Comparison of ENCODE assay signal across 38 cellular contexts in the genomic region with DNA sequence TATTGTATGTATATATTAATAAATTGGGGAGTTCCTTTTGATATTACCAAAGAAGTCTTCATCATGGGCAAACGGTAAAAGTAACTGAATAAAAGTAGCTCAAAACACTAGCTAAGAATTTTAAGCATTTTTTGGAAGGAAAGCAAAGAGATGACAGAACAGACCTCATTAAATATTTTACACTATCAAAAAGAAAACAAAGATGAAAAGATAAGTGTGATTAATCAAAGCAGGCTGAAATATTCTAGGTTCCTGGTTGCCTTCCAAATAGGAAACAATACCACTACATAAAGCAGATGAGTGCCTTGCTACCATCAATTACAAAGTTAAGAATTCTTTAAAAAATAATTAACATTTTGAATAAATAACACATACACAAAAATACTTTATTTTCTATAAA.
"Had no signal": no experiment of that assay in that cellular context is flagged by ENCODE, and none has a peak within 500 bp of the region (broad histone marks: within the 10 kb centered on the region; RNA-seq: fewer than 3 reads in every experiment).

No MANE protein-coding gene starts in this region.

- H3K36me3 ChIP-seq: breast epithelium had no signal

- H3K27me3 ChIP-seq: ascending aorta, body of pancreas, brain microvascular endothelial cell, breast epithelium had no signal

- H3K4me3 ChIP-seq: ascending aorta, body of pancreas, breast epithelium had no signal

- H3K27ac Mint-ChIP-seq: activated CD4-positive, alpha-beta memory T cell treated with anti-CD3 and anti-CD28 coated beads, Interleukin-2, amount 10 ng/mL, durations not matched to agents 7 days and 5 days; activated CD4-positive, alpha-beta T cell treated with anti-CD3 and anti-CD28 coated beads for 36 hours; activated CD4-positive, alpha-beta T cell treated with anti-CD3 and anti-CD28 coated beads, Interleukin-2, amount 10 ng/mL, durations not matched to agents 7 days and 5 days; activated CD8-positive, alpha-beta memory T cell treated with anti-CD3 and anti-CD28 coated beads, Interleukin-2, amount 10 ng/mL, durations not matched to agents 7 days and 5 days; activated CD8-positive, alpha-beta T cell treated with anti-CD3 and anti-CD28 coated beads, Interleukin-2, amount 10 ng/mL, durations not matched to agents 7 days and 5 days; activated naive CD4-positive, alpha-beta T cell treated with anti-CD3 and anti-CD28 coated beads, Interleukin-2, amount 10 ng/mL, durations not matched to agents 7 days and 5 days; activated naive CD4-positive, alpha-beta T cell treated with anti-CD3 and anti-CD28 coated beads, Interleukin-2, amount 50 U/mL, for 24 hours; activated naive CD8-positive, alpha-beta T cell; activated naive CD8-positive, alpha-beta T cell treated with anti-CD3 and anti-CD28 coated beads, Interleukin-2, amount 10 ng/mL, durations not matched to agents 7 days and 5 days; activated naive CD8-positive, alpha-beta T cell treated with anti-CD3 and anti-CD28 coated beads, Interleukin-2, amount 50 U/mL, for 24 hours; activated T-cell treated with anti-CD3 and anti-CD28 coated beads, Interleukin-2, amount 50 U/mL, for 24 hours; activated T-helper 2 cell treated with anti-CD3 and anti-CD28 coated beads, Interferon-gamma antibody, Interleukin-2, Interleukin-4, amounts not matched to agents 10 μg/mL and 5 μg/mL and 100 μg/mL, durations not matched to agents 14 hours and 24 hours and 36 hours; T-helper 1 cell treated with Interleukin-12 subunit alpha and Interleukin-12 subunit beta and Interleukin-4 antibody, amounts not matched to agents 30 μg/mL and 1 μg/mL, for 36 hours; T-helper 2 cell treated with Interferon-gamma antibody and Interleukin-4, amounts not matched to agents 5 μg/mL and 100 μg/mL, for 36 hours; WTC11 had no signal

- DNase-seq: activated CD4-positive, alpha-beta memory T cell treated with anti-CD3 and anti-CD28 coated beads, Interleukin-2, amount 10 ng/mL, durations not matched to agents 7 days and 5 days; activated CD4-positive, alpha-beta T cell treated with anti-CD3 and anti-CD28 coated beads for 1 hour; activated CD4-positive, alpha-beta T cell treated with anti-CD3 and anti-CD28 coated beads for 36 hours; activated CD4-positive, alpha-beta T cell treated with anti-CD3 and anti-CD28 coated beads for 48 hours; activated CD4-positive, alpha-beta T cell treated with anti-CD3 and anti-CD28 coated beads, Interleukin-2, amount 10 ng/mL, durations not matched to agents 7 days and 5 days; activated CD4-positive, alpha-beta T cell treated with anti-CD3 and anti-CD28 coated beads, Interleukin-2, amount 50 U/mL, for 48 hours; activated CD4-positive, CD25-positive, alpha-beta regulatory T cell; activated CD8-positive, alpha-beta memory T cell treated with anti-CD3 and anti-CD28 coated beads for 24 hours; activated CD8-positive, alpha-beta memory T cell treated with anti-CD3 and anti-CD28 coated beads, Interleukin-2, amount 10 ng/mL, durations not matched to agents 7 days and 5 days; activated CD8-positive, alpha-beta memory T cell treated with anti-CD3 and anti-CD28 coated beads, Interleukin-2, amount 50 U/mL, for 48 hours; activated CD8-positive, alpha-beta T cell treated with anti-CD3 and anti-CD28 coated beads, Interleukin-2, amount 10 ng/mL, durations not matched to agents 7 days and 5 days; activated effector memory CD4-positive, alpha-beta T cell treated with Interleukin-2 at 50 U/mL for 16 hours; activated gamma-delta T cell; activated naive CD4-positive, alpha-beta T cell treated with anti-CD3 and anti-CD28 coated beads, Interleukin-2, amount 10 ng/mL, durations not matched to agents 7 days and 5 days; activated naive CD4-positive, alpha-beta T cell treated with Interleukin-2 at 50 U/mL for 16 hours; activated naive CD8-positive, alpha-beta T cell treated with anti-CD3 and anti-CD28 coated beads, Interleukin-2, amount 10 ng/mL, durations not matched to agents 7 days and 5 days; activated naive CD8-positive, alpha-beta T cell treated with anti-CD3 and anti-CD28 coated beads, Interleukin-2, amount 50 U/mL, for 24 hours; activated T-cell treated with anti-CD3 and anti-CD28 coated beads, Interleukin-2, amount 50 U/mL, for 24 hours; activated T-cell treated with anti-CD3 and anti-CD28 coated beads, Interleukin-2, amount 50 U/mL, for 48 hours; amygdala; anterior cingulate cortex; body of pancreas; brain microvascular endothelial cell; central memory CD4-positive, alpha-beta T cell; T-helper 2 cell; T-helper 9 cell; WERI-Rb-1 had no signal

- H3K27me3 Mint-ChIP-seq: activated CD8-positive, alpha-beta memory T cell treated with anti-CD3 and anti-CD28 coated beads, Interleukin-2, amount 10 ng/mL, durations not matched to agents 7 days and 5 days; activated naive CD4-positive, alpha-beta T cell treated with anti-CD3 and anti-CD28 coated beads, Interleukin-2, amount 50 U/mL, for 24 hours; activated naive CD8-positive, alpha-beta T cell; activated naive CD8-positive, alpha-beta T cell treated with anti-CD3 and anti-CD28 coated beads, Interleukin-2, amount 10 ng/mL, durations not matched to agents 7 days and 5 days; activated naive CD8-positive, alpha-beta T cell treated with anti-CD3 and anti-CD28 coated beads, Interleukin-2, amount 50 U/mL, for 24 hours; activated T-cell treated with anti-CD3 and anti-CD28 coated beads, Interleukin-2, amount 50 U/mL, for 24 hours had no signal

- H3K27ac ChIP-seq: ascending aorta, body of pancreas, brain microvascular endothelial cell, breast epithelium, WERI-Rb-1 had no signal

- H3K9me3 Mint-ChIP-seq: activated CD4-positive, alpha-beta memory T cell treated with anti-CD3 and anti-CD28 coated beads, Interleukin-2, amount 10 ng/mL, durations not matched to agents 7 days and 5 days; activated CD4-positive, alpha-beta T cell treated with anti-CD3 and anti-CD28 coated beads, Interleukin-2, amount 10 ng/mL, durations not matched to agents 7 days and 5 days; activated naive CD4-positive, alpha-beta T cell treated with anti-CD3 and anti-CD28 coated beads, Interleukin-2, amount 10 ng/mL, durations not matched to agents 7 days and 5 days; activated naive CD4-positive, alpha-beta T cell treated with anti-CD3 and anti-CD28 coated beads, Interleukin-2, amount 50 U/mL, for 24 hours; activated naive CD8-positive, alpha-beta T cell treated with anti-CD3 and anti-CD28 coated beads, Interleukin-2, amount 10 ng/mL, durations not matched to agents 7 days and 5 days; activated naive CD8-positive, alpha-beta T cell treated with anti-CD3 and anti-CD28 coated beads, Interleukin-2, amount 50 U/mL, for 24 hours; activated T-cell treated with anti-CD3 and anti-CD28 coated beads, Interleukin-2, amount 50 U/mL, for 24 hours; activated T-helper 2 cell treated with anti-CD3 and anti-CD28 coated beads, Interferon-gamma antibody, Interleukin-2, Interleukin-4, amounts not matched to agents 10 μg/mL and 5 μg/mL and 100 μg/mL, durations not matched to agents 14 hours and 24 hours and 36 hours; T-helper 1 cell treated with Interleukin-12 subunit alpha and Interleukin-12 subunit beta and Interleukin-4 antibody, amounts not matched to agents 30 μg/mL and 1 μg/mL, for 36 hours; T-helper 2 cell treated with Interferon-gamma antibody and Interleukin-4, amounts not matched to agents 5 μg/mL and 100 μg/mL, for 36 hours; WTC11 had no signal

- ATAC-seq: activated CD4-positive, alpha-beta T cell treated with anti-CD3 and anti-CD28 coated beads for 36 hours; activated CD4-positive, CD25-positive, alpha-beta regulatory T cell treated with anti-CD3 and anti-CD28 coated beads, Interleukin-2, amount 50 U/mL, for 24 hours; activated CD8-positive, alpha-beta memory T cell treated with anti-CD3 and anti-CD28 coated beads, Interleukin-2, amount 10 ng/mL, durations not matched to agents 7 days and 5 days; activated CD8-positive, alpha-beta T cell treated with anti-CD3 and anti-CD28 coated beads, Interleukin-2, amount 10 ng/mL, durations not matched to agents 7 days and 5 days; activated naive CD8-positive, alpha-beta T cell treated with anti-CD3 and anti-CD28 coated beads, Interleukin-2, amount 50 U/mL, for 24 hours; body of pancreas; WTC11 had no signal

- H3K9me3 ChIP-seq: ascending aorta, body of pancreas, breast epithelium had no signal

- FAIRE-seq: colon, TTC549 had no signal

- H3K4me3 Mint-ChIP-seq: activated CD4-positive, alpha-beta memory T cell treated with anti-CD3 and anti-CD28 coated beads, Interleukin-2, amount 10 ng/mL, durations not matched to agents 7 days and 5 days; activated CD4-positive, alpha-beta T cell treated with anti-CD3 and anti-CD28 coated beads for 36 hours; activated CD4-positive, alpha-beta T cell treated with anti-CD3 and anti-CD28 coated beads, Interleukin-2, amount 10 ng/mL, durations not matched to agents 7 days and 5 days; activated CD8-positive, alpha-beta memory T cell treated with anti-CD3 and anti-CD28 coated beads, Interleukin-2, amount 10 ng/mL, durations not matched to agents 7 days and 5 days; activated CD8-positive, alpha-beta T cell treated with anti-CD3 and anti-CD28 coated beads, Interleukin-2, amount 10 ng/mL, durations not matched to agents 7 days and 5 days; activated naive CD4-positive, alpha-beta T cell treated with anti-CD3 and anti-CD28 coated beads, Interleukin-2, amount 10 ng/mL, durations not matched to agents 7 days and 5 days; activated naive CD4-positive, alpha-beta T cell treated with anti-CD3 and anti-CD28 coated beads, Interleukin-2, amount 50 U/mL, for 24 hours; activated naive CD8-positive, alpha-beta T cell; activated naive CD8-positive, alpha-beta T cell treated with anti-CD3 and anti-CD28 coated beads, Interleukin-2, amount 10 ng/mL, durations not matched to agents 7 days and 5 days; activated naive CD8-positive, alpha-beta T cell treated with anti-CD3 and anti-CD28 coated beads, Interleukin-2, amount 50 U/mL, for 24 hours; activated T-cell treated with anti-CD3 and anti-CD28 coated beads, Interleukin-2, amount 50 U/mL, for 24 hours; T-helper 1 cell treated with Interleukin-12 subunit alpha and Interleukin-12 subunit beta and Interleukin-4 antibody, amounts not matched to agents 30 μg/mL and 1 μg/mL, for 36 hours; T-helper 2 cell treated with Interferon-gamma antibody and Interleukin-4, amounts not matched to agents 5 μg/mL and 100 μg/mL, for 36 hours; WTC11 had no signal
